Comparison of ENCODE assay signal across 28 cellular contexts in the genomic region with DNA sequence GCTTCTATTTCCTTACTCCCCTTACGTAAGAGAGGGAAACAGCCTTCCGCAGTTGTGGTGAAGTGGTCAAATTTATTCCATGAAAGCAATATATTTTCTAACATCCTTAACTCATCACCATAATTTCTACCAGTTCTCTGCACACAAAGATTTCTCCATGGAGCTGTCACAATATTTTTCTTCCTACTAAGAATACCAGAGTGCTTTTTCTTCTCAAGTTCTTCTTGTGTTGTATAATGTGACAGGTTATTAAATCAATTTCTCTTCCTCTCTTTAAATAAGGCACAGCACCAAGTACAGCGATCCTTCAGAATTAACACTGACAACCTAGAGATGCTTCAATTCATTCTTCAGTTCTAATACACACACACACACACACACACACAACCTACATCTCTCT.
"Had no signal": no experiment of that assay in that cellular context is flagged by ENCODE, and none has a peak within 500 bp of the region (broad histone marks: within the 10 kb centered on the region; RNA-seq: fewer than 3 reads in every experiment).

No MANE protein-coding gene starts in this region.

- DNase-seq: activated CD4-positive, alpha-beta memory T cell treated with anti-CD3 and anti-CD28 coated beads, Interleukin-2, amount 10 ng/mL, durations not matched to agents 7 days and 5 days; activated CD4-positive, alpha-beta T cell treated with anti-CD3 and anti-CD28 coated beads for 1 hour; activated CD4-positive, alpha-beta T cell treated with anti-CD3 and anti-CD28 coated beads for 36 hours; activated CD4-positive, alpha-beta T cell treated with anti-CD3 and anti-CD28 coated beads for 48 hours; activated CD4-positive, alpha-beta T cell treated with anti-CD3 and anti-CD28 coated beads, Interleukin-2, amount 10 ng/mL, durations not matched to agents 7 days and 5 days; activated CD4-positive, alpha-beta T cell treated with anti-CD3 and anti-CD28 coated beads, Interleukin-2, amount 50 U/mL, for 48 hours; activated CD4-positive, CD25-positive, alpha-beta regulatory T cell; activated CD8-positive, alpha-beta memory T cell treated with anti-CD3 and anti-CD28 coated beads for 24 hours; activated CD8-positive, alpha-beta memory T cell treated with anti-CD3 and anti-CD28 coated beads, Interleukin-2, amount 10 ng/mL, durations not matched to agents 7 days and 5 days; activated CD8-positive, alpha-beta memory T cell treated with anti-CD3 and anti-CD28 coated beads, Interleukin-2, amount 50 U/mL, for 48 hours; activated CD8-positive, alpha-beta T cell treated with anti-CD3 and anti-CD28 coated beads, Interleukin-2, amount 10 ng/mL, durations not matched to agents 7 days and 5 days; activated effector memory CD4-positive, alpha-beta T cell treated with Interleukin-2 at 50 U/mL for 16 hours; activated gamma-delta T cell; activated naive CD4-positive, alpha-beta T cell treated with anti-CD3 and anti-CD28 coated beads, Interleukin-2, amount 10 ng/mL, durations not matched to agents 7 days and 5 days; activated naive CD4-positive, alpha-beta T cell treated with Interleukin-2 at 50 U/mL for 16 hours; activated naive CD8-positive, alpha-beta T cell treated with anti-CD3 and anti-CD28 coated beads, Interleukin-2, amount 10 ng/mL, durations not matched to agents 7 days and 5 days; activated naive CD8-positive, alpha-beta T cell treated with anti-CD3 and anti-CD28 coated beads, Interleukin-2, amount 50 U/mL, for 24 hours; activated T-cell treated with anti-CD3 and anti-CD28 coated beads, Interleukin-2, amount 50 U/mL, for 24 hours; activated T-cell treated with anti-CD3 and anti-CD28 coated beads, Interleukin-2, amount 50 U/mL, for 48 hours; amygdala; anterior cingulate cortex; cerebellar nuclear complex; T-helper 1 cell; T-helper 2 cell; T-helper 9 cell had no signal

- H3K4me1 ChIP-seq: ascending aorta had no signal

- H3K27ac ChIP-seq: ascending aorta, cardiac muscle cell, VCaP had no signal

- H3K27me3 ChIP-seq: ascending aorta, cardiac muscle cell had no signal

- H3K9me3 ChIP-seq: ascending aorta had no signal

- H3K4me3 ChIP-seq: ascending aorta, cardiac muscle cell had no signal

- H3K36me3 ChIP-seq: ascending aorta, cardiac muscle cell had no signal
